In the genomic region with DNA sequence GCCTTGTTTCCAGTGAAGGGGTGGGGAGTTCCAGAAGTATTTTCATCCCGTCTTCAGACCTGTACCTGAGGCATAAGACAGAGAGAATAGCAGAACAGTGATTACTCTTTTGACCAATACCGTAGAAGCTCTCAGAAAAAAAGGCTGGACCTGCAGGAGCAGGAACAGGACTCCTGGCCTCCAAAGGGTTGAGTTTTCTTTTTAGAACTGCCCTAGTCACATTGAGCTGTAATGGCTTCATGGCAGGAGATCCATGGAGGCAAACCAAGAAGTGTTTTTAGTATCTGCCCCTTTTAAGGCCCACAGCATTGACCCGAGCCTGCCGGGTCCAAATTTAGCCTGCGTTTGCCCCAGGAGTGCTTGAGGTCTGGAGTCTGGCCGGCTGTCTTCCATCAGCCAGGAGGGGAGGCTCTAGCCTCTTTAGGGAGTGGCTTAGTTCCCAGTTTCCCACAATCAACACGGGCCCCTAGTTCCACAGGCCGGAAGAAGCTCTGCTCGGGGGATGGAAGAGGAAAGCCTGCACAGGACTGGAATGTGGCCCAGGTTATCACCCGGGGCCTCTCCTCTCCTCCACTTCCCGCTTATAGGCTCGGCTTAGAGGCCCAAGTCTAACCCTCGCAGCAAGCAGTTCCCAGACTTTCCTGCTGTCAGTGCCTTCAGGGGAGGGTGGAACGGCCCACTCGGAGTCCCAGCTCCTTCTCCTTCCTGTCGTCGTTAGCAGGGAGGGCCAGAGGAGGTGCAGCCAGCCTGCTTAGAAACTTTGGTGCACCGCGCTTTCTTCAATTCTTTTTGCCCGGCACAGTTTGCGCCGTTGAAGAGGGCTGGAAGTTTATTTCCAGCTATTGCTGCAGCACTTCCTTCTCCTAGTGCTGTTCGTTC, we compare ENCODE assay signal across 9 cellular contexts.
A peak's percentile ranks its signal among the peaks of the same experiment; 100 is the strongest.
DNase-seq lines count a peak whose midpoint lies in the region; ATAC-seq, FAIRE-seq and TF ChIP-seq lines count a peak whose summit lies in the region.
"Had no signal": no experiment of that assay in that cellular context is flagged by ENCODE, and none has a peak within 500 bp of the region (broad histone marks: within the 10 kb centered on the region; RNA-seq: fewer than 3 reads in every experiment).

No MANE protein-coding gene starts in this region.

- H3K79me2 ChIP-seq in endothelial cell of umbilical vein (ENCODE audit: control insufficient read depth, insufficient read depth, low read length) = peaks cover 99% of the 10 kb centered on the region

- no peak overlapping the region for H2AFZ ChIP-seq in endothelial cell of umbilical vein (ENCODE audit: low read depth, low read length)

- no peak for ATAC-seq in activated T-cell treated with anti-CD3 and anti-CD28 coated beads, Interleukin-2, amount 50 U/mL, for 72 hours (replicated peaks in 1 of 2)
- ATAC-seq in activated T-cell treated with anti-CD3 and anti-CD28 coated beads, Interleukin-2, amount 50 U/mL, for 4 hours = no peak
- no peak for ATAC-seq in HG03457 (IDR thresholded peaks at IDR 0.05; ENCODE audit: unreplicated experiment)

- H3K27ac ChIP-seq in endothelial cell of umbilical vein (ENCODE audit: insufficient read depth, low read depth, low read length) (peak overlapping the region; percentile 79), vagina (peak overlapping the region; percentile 84)

- H3K4me1 ChIP-seq in endothelial cell of umbilical vein (ENCODE audit: control insufficient read depth, extremely low read depth, insufficient read depth, low read length) (peaks cover 76% of the 10 kb centered on the region), vagina (peaks cover 58% of the 10 kb centered on the region)

- peaks cover 49% of the 10 kb centered on the region for H3K4me1 Mint-ChIP-seq in activated T-cell treated with anti-CD3 and anti-CD28 coated beads, Interleukin-2, amount 50 U/mL, for 72 hours (ENCODE audit: low read depth)
- peaks cover 37% of the 10 kb centered on the region for H3K4me1 Mint-ChIP-seq in activated T-cell treated with anti-CD3 and anti-CD28 coated beads, Interleukin-2, amount 50 U/mL, for 4 hours (ENCODE audit: low read depth)

- no peak overlapping the region for H3K4me3 Mint-ChIP-seq in activated T-cell treated with anti-CD3 and anti-CD28 coated beads, Interleukin-2, amount 50 U/mL, for 72 hours
- no peak overlapping the region for H3K4me3 Mint-ChIP-seq in activated T-cell treated with anti-CD3 and anti-CD28 coated beads, Interleukin-2, amount 50 U/mL, for 4 hours

- H3K9ac ChIP-seq in endothelial cell of umbilical vein (replicated peaks; ENCODE audit: extremely low read depth, insufficient read depth, low read length) = peak overlapping the region; percentile 48

- POLR2A ChIA-PET in endothelial cell of umbilical vein (lab: Charles Lee) = interaction anchor here (0.5 to 1.1 kb wide), 2 partner anchors 14 to 50 kb away, joined by 3 to 5 read pairs; no protein-coding TSS in a partner anchor

- H4K20me1 ChIP-seq in endothelial cell of umbilical vein (replicated peaks; ENCODE audit: control insufficient read depth, extremely low read depth, insufficient read depth, low read length) = peaks cover 3% of the 10 kb centered on the region

- TSS peak; percentile 41 for BruUV-seq in endothelial cell of umbilical vein (replicated peaks; lab: Mats Ljungman, UMichigan)

- TF ChIP-seq POLR2A in endothelial cell of umbilical vein (IDR thresholded peaks at IDR 0.05; ENCODE audit: low read depth, low read length) = peak; percentile 40
- TF ChIP-seq POLR2A in vagina (IDR thresholded peaks at IDR 0.05) = no peak

- CTCF ChIA-PET in endothelial cell of umbilical vein (lab: Charles Lee) = interaction anchor here (0.7 to 2.7 kb wide), 14 partner anchors 9 to 224 kb away, joined by 3 to 21 read pairs (median 4); no protein-coding TSS in a partner anchor

- peak overlapping the region; percentile 48 for H3K4me2 ChIP-seq in endothelial cell of umbilical vein (ENCODE audit: insufficient read depth, low read length)

- no peaks in the 10 kb centered on the region for H3K9me3 Mint-ChIP-seq in activated T-cell treated with anti-CD3 and anti-CD28 coated beads, Interleukin-2, amount 50 U/mL, for 72 hours
- H3K9me3 Mint-ChIP-seq in activated T-cell treated with anti-CD3 and anti-CD28 coated beads, Interleukin-2, amount 50 U/mL, for 4 hours = no peaks in the 10 kb centered on the region

- H3K36me3 ChIP-seq in endothelial cell of umbilical vein (ENCODE audit: control insufficient read depth in 2 of 2, extremely low read depth in 1 of 2, insufficient read depth in 2 of 2, low read length in 2 of 2) (no peaks in the 10 kb centered on the region), vagina (no peaks in the 10 kb centered on the region)

- dilution Hi-C loops in endothelial cell of umbilical vein (cut with MboI; ENCODE audit: extremely low pct_ligation_motif_present, low sequenced_read_pairs) = no loop called here

- H3K4me3 ChIP-seq in endothelial cell of umbilical vein (replicated peaks in 1 of 3; ENCODE audit: insufficient read depth in 1 of 3, low read depth in 1 of 3, low read length in 3 of 3) = no peak overlapping the region
- peak overlapping the region; percentile 32 to 38 for H3K4me3 ChIP-seq in vagina

- peak; percentile 89 for FAIRE-seq in endothelial cell of umbilical vein (lab: Jason Lieb, UNC)
- FAIRE-seq: keratinocyte had no signal

- H3K9me1 ChIP-seq in endothelial cell of umbilical vein (replicated peaks; ENCODE audit: control insufficient read depth, extremely low read depth, insufficient read depth, low read length) = no peaks in the 10 kb centered on the region

- H3K27ac Mint-ChIP-seq in activated T-cell treated with anti-CD3 and anti-CD28 coated beads, Interleukin-2, amount 50 U/mL, for 72 hours = peak overlapping the region; percentile 8

- peaks cover 0 to 1% of the 10 kb centered on the region in 2 donors for H3K36me3 Mint-ChIP-seq in activated T-cell treated with anti-CD3 and anti-CD28 coated beads, Interleukin-2, amount 50 U/mL, for 72 hours (ENCODE audit: insufficient read depth in 2 of 2)
- peaks cover 4% of the 10 kb centered on the region for H3K36me3 Mint-ChIP-seq in activated T-cell treated with anti-CD3 and anti-CD28 coated beads, Interleukin-2, amount 50 U/mL, for 4 hours (ENCODE audit: insufficient read depth)

- H3K27me3 Mint-ChIP-seq in activated T-cell treated with anti-CD3 and anti-CD28 coated beads, Interleukin-2, amount 50 U/mL, for 72 hours (ENCODE audit: low read depth) = no peaks in the 10 kb centered on the region
- no peaks in the 10 kb centered on the region for H3K27me3 Mint-ChIP-seq in activated T-cell treated with anti-CD3 and anti-CD28 coated beads, Interleukin-2, amount 50 U/mL, for 4 hours (ENCODE audit: low read depth)

- intact Hi-C loops in endothelial cell of umbilical vein (cut with micrococcal nuclease) = loop anchor here (1.0 to 5.0 kb wide), 4 partner anchors 12 to 220 kb away; no protein-coding TSS in a partner anchor
- intact Hi-C loops in vagina (cut with DNase I) = loop anchor here (5.0 kb wide), 1 partner anchor 80 kb away; no protein-coding TSS in a partner anchor

- no peak for DNase-seq in activated T-cell treated with anti-CD3 and anti-CD28 coated beads, Interleukin-2, amount 50 U/mL, for 72 hours
- no peak for DNase-seq in activated T-cell treated with anti-CD3 and anti-CD28 coated beads, Interleukin-2, amount 50 U/mL, for 4 hours
- DNase-seq in endothelial cell of umbilical vein (ENCODE audit: low read depth, low spot score) = peak; percentile 80
- peak; percentile 62 for DNase-seq in mucosa of gallbladder (ENCODE audit: low spot score)
- no peak for DNase-seq in vagina (ENCODE audit: extremely low spot score in 2 of 2)
- DNase-seq in globus pallidus (ENCODE audit: low spot score) = no peak
- no peak for DNase-seq in NK-92 treated with Interleukin-12 subunit alpha and Interleukin-12 subunit beta, amount 100 ng/mL, for 24 hours (lab: John Stamatoyannopoulos, UW)

- no peaks in the 10 kb centered on the region for H3K9me3 ChIP-seq in endothelial cell of umbilical vein (replicated peaks; ENCODE audit: control insufficient read depth, insufficient read depth, low read length)
- no peaks in the 10 kb centered on the region for H3K9me3 ChIP-seq in vagina

- TF ChIP-seq CTCF in endothelial cell of umbilical vein (IDR thresholded peaks at IDR 0.05; ENCODE audit: extremely low read depth in 1 of 2, insufficient read depth in 1 of 2, low read depth in 1 of 2, low read length in 2 of 2) = no peak
- TF ChIP-seq CTCF in vagina (IDR thresholded peaks at IDR 0.05) = no peak

- H3K27me3 ChIP-seq in endothelial cell of umbilical vein (ENCODE audit: control insufficient read depth in 2 of 2, insufficient read depth in 2 of 2, low read length in 2 of 2) = no peaks in the 10 kb centered on the region
- no peaks in the 10 kb centered on the region for H3K27me3 ChIP-seq in vagina

TF ChIP-seq in endothelial cell of umbilical vein, 7 proteins besides CTCF, POLR2A, EP300 and RAD21:
- peak; percentile 70 for TF ChIP-seq POLR2AphosphoS5 (IDR thresholded peaks at IDR 0.05; ENCODE audit: insufficient read depth, low read depth, low read length)
- TF ChIP-seq GATA2 (IDR thresholded peaks at IDR 0.05; ENCODE audit: insufficient read depth, insufficient read length, low read depth, low read length) = peak; percentile 24
- TF ChIP-seq EZH2 (IDR thresholded peaks at IDR 0.05; ENCODE audit: borderline replicate concordance, low read depth, low read length, severe bottlenecking) = no peak

Comparison
In these comparisons a context has a peak if more than half of its experiments do, and no peak if none do; other contexts are left out.
1. DNase-seq: peak in endothelial cell of umbilical vein (single experiment) and mucosa of gallbladder (single experiment); none in activated T-cell treated with anti-CD3 and anti-CD28 coated beads, Interleukin-2, amount 50 U/mL, for 72 hours (0 of 2), activated T-cell treated with anti-CD3 and anti-CD28 coated beads, Interleukin-2, amount 50 U/mL, for 4 hours (single experiment), vagina (0 of 2), globus pallidus (single experiment) and NK-92 treated with Interleukin-12 subunit alpha and Interleukin-12 subunit beta, amount 100 ng/mL, for 24 hours (single experiment).
2. H3K4me3 ChIP-seq: peak in vagina (2 of 2); none in endothelial cell of umbilical vein (0 of 3).